ENCODE assay signal across 29 cellular contexts in genomic region chr11:79453617-79454016, GRCh38.
"Had no signal": no experiment of that assay in that cellular context is flagged by ENCODE, and none has a peak within 500 bp of the region (broad histone marks: within the 10 kb centered on the region; RNA-seq: fewer than 3 reads in every experiment).

No MANE protein-coding gene starts in this region.

- H3K36me3 ChIP-seq: colonic mucosa, esophagus muscularis mucosa, esophagus squamous epithelium, gastrocnemius medialis, gastroesophageal sphincter, heart left ventricle, heart right ventricle had no signal

- DNase-seq: colonic mucosa; cortex of kidney; dermis blood vessel endothelial cell; dorsolateral prefrontal cortex; effector CD4-positive, alpha-beta T cell; effector CD8-positive, alpha-beta T cell; effector memory CD4-positive, alpha-beta T cell; effector memory CD8-positive, alpha-beta T cell; endodermal cell; erythroblast; esophagus squamous epithelium; foreskin fibroblast; foreskin keratinocyte; foreskin melanocyte; gastrocnemius medialis; glutamatergic neuron; head of caudate nucleus; heart left ventricle; heart right ventricle had no signal

- H3K4me3 ChIP-seq: colonic mucosa, coronary artery, dorsolateral prefrontal cortex, esophagus muscularis mucosa, esophagus squamous epithelium, gastrocnemius medialis, gastroesophageal sphincter, heart left ventricle, heart right ventricle had no signal

- H3K4me3 Mint-ChIP-seq: dendritic cell treated with granulocyte-macrophage colony-stimulating factor and Interleukin-4, amounts not matched to agents 40 ng/mL and 50 ng/mL, for 4 days; effector memory CD8-positive, alpha-beta T cell; endodermal cell had no signal

- H3K4me1 ChIP-seq: colonic mucosa, esophagus muscularis mucosa, esophagus squamous epithelium, gastrocnemius medialis, gastroesophageal sphincter, heart left ventricle, heart right ventricle had no signal

- H3K27me3 ChIP-seq: colonic mucosa, foreskin keratinocyte, gastrocnemius medialis had no signal

- H3K27ac Mint-ChIP-seq: dendritic cell treated with granulocyte-macrophage colony-stimulating factor and Interleukin-4, amounts not matched to agents 40 ng/mL and 50 ng/mL, for 4 days; effector memory CD8-positive, alpha-beta T cell; endodermal cell had no signal

- H3K27ac ChIP-seq: colonic mucosa, coronary artery, dorsolateral prefrontal cortex, epithelial cell of prostate, esophagus muscularis mucosa, esophagus squamous epithelium, foreskin keratinocyte, gastrocnemius medialis, gastroesophageal sphincter, heart left ventricle, heart right ventricle had no signal

- FAIRE-seq: colon, endometrium, endothelial cell of umbilical vein, frontal cortex had no signal

- H3K9me3 Mint-ChIP-seq: dendritic cell treated with granulocyte-macrophage colony-stimulating factor and Interleukin-4, amounts not matched to agents 40 ng/mL and 50 ng/mL, for 4 days; endodermal cell had no signal

- H3K9me3 ChIP-seq: colonic mucosa, esophagus muscularis mucosa, esophagus squamous epithelium, gastrocnemius medialis, gastroesophageal sphincter, heart left ventricle, heart right ventricle had no signal

- ATAC-seq: effector memory CD8-positive, alpha-beta T cell; esophagus mucosa; foreskin keratinocyte; gastrocnemius medialis; gastroesophageal sphincter; heart left ventricle; heart right ventricle had no signal
